In genomic region chr1:173224280-173224886, GRCh38 we compare ENCODE assay signal across 26 cellular contexts. TPM values are rescaled to one million over a fixed set of nuclear protein-coding genes. Genes with fewer than 3 reads are reported as not detected.
A peak's percentile ranks its signal among the peaks of the same experiment; 100 is the strongest.
DNase-seq lines count a peak whose midpoint lies in the region; ATAC-seq, FAIRE-seq and TF ChIP-seq lines count a peak whose summit lies in the region.
"Had no signal": no experiment of that assay in that cellular context is flagged by ENCODE, and none has a peak within 500 bp of the region (broad histone marks: within the 10 kb centered on the region; RNA-seq: fewer than 3 reads in every experiment).

No MANE protein-coding gene starts in this region.

- H3K27ac Mint-ChIP-seq in activated CD8-positive, alpha-beta T cell treated with anti-CD3 and anti-CD28 coated beads, Interleukin-2, amount 10 ng/mL, durations not matched to agents 7 days and 5 days, result peak overlapping the region; percentile 66
- H3K27ac Mint-ChIP-seq in activated CD8-positive, alpha-beta T cell treated with anti-CD3 and anti-CD28 coated beads for 36 hours, result no peak overlapping the region
- H3K27ac Mint-ChIP-seq in HFFc6 (peak overlapping the region; percentile 61), immature natural killer cell (no peak overlapping the region)
- no peak overlapping the region for H3K27ac Mint-ChIP-seq in stimulated activated naive CD8-positive, alpha-beta T cell treated with anti-CD3 and anti-CD28 coated beads, Interleukin-15, amount 100 ng/mL, for 72 hours
- H3K27ac Mint-ChIP-seq: endodermal cell had no signal

- no peaks in the 10 kb centered on the region for H3K36me3 ChIP-seq in GM12878 (ENCODE audit: control insufficient read depth in 2 of 2, insufficient read depth in 2 of 2, low read length in 1 of 2)
- H3K36me3 ChIP-seq: colonic mucosa, esophagus squamous epithelium, HAP-1, neutrophil, thoracic aorta had no signal

- DNase-seq in activated CD8-positive, alpha-beta T cell treated with anti-CD3 and anti-CD28 coated beads, Interleukin-2, amount 10 ng/mL, durations not matched to agents 7 days and 5 days, result no peak
- DNase-seq in activated CD8-positive, alpha-beta T cell treated with anti-CD3 and anti-CD28 coated beads for 36 hours, result no peak
- DNase-seq in HFFc6 (peak; percentile 6), GM12878 (ENCODE audit: low read depth, low spot score) (no peak), NCI-H510A (lab: John Stamatoyannopoulos, UW) (no peak), immature natural killer cell (no peak), T-helper 2 cell (no peak)
- no peak for DNase-seq in stimulated activated naive CD8-positive, alpha-beta T cell treated with anti-CD3 and anti-CD28 coated beads, Interleukin-15, amount 100 ng/mL, for 72 hours
- DNase-seq: activated CD4-positive, alpha-beta T cell treated with anti-CD3 and anti-CD28 coated beads for 48 hours; colonic mucosa; COR-L47; endodermal cell; esophagus squamous epithelium; kidney; NCI-H1930; NCI-H2227 treated with DMSO at 0.1 percent for 48 hours; NCI-H82; PC-3; psoas muscle; SHP77 treated with DMSO at 0.1 percent for 48 hours; stimulated activated CD4-positive, alpha-beta T cell treated with anti-CD3 and anti-CD28 coated beads, Interleukin-1b, Interleukin-23, amount 100 ng/mL, for 48 hours had no signal

- 73% methylated on average over 3 of the region's 3 CpGs for WGBS in GM12878 (ENCODE audit: insufficient coverage, insufficient replicate concordance, low lambda C conversion rate, missing lambda C conversion rate)

- peaks cover 11% of the 10 kb centered on the region for H3K36me3 Mint-ChIP-seq in activated CD8-positive, alpha-beta T cell treated with anti-CD3 and anti-CD28 coated beads, Interleukin-2, amount 10 ng/mL, durations not matched to agents 7 days and 5 days (ENCODE audit: low read depth)
- peaks cover 5% of the 10 kb centered on the region for H3K36me3 Mint-ChIP-seq in activated CD8-positive, alpha-beta T cell treated with anti-CD3 and anti-CD28 coated beads for 36 hours (ENCODE audit: low read depth)
- peaks cover 11% of the 10 kb centered on the region for H3K36me3 Mint-ChIP-seq in HFFc6 (ENCODE audit: low read depth)
- peaks cover 5 to 6% (median 6%) of the 10 kb centered on the region in 3 donors for H3K36me3 Mint-ChIP-seq in immature natural killer cell

- no peak overlapping the region for H3K9ac ChIP-seq in GM12878 (ENCODE audit: control insufficient read depth, insufficient read depth, low read length)

- intact Hi-C loops in activated CD8-positive, alpha-beta T cell treated with anti-CD3 and anti-CD28 coated beads for 36 hours (cut with micrococcal nuclease), result no loop called here
- intact Hi-C loops in GM12878 (cut with micrococcal nuclease; ENCODE audit: unreplicated experiment), result no loop called here

- H3K4me3 Mint-ChIP-seq in activated CD8-positive, alpha-beta T cell treated with anti-CD3 and anti-CD28 coated beads, Interleukin-2, amount 10 ng/mL, durations not matched to agents 7 days and 5 days, result no peak overlapping the region
- H3K4me3 Mint-ChIP-seq in activated CD8-positive, alpha-beta T cell treated with anti-CD3 and anti-CD28 coated beads for 36 hours, result no peak overlapping the region
- H3K4me3 Mint-ChIP-seq in HFFc6 (no peak overlapping the region; the same call in 1 of the 2 replicates), immature natural killer cell (no peak overlapping the region)
- H3K4me3 Mint-ChIP-seq in stimulated activated naive CD8-positive, alpha-beta T cell treated with anti-CD3 and anti-CD28 coated beads, Interleukin-15, amount 100 ng/mL, for 72 hours, result no peak overlapping the region
- H3K4me3 Mint-ChIP-seq: endodermal cell had no signal

- TF ChIP-seq EP300 in GM12878 (IDR thresholded peaks at IDR 0.05; ENCODE audit: borderline replicate concordance in 1 of 2, control insufficient read depth in 1 of 2, low read depth in 2 of 2, low read length in 2 of 2), result no peak

- in situ Hi-C loops in GM12878 (cut with MboI), result loop anchor here (5.0 kb wide), 1 partner anchor 188 kb away; no protein-coding TSS in a partner anchor

- no peak for TF ChIP-seq CTCF in activated CD8-positive, alpha-beta T cell treated with anti-CD3 and anti-CD28 coated beads for 36 hours (IDR thresholded peaks at IDR 0.05)
- TF ChIP-seq CTCF in HFFc6 (IDR thresholded peaks at IDR 0.05) (no peak), GM12878 (IDR thresholded peaks at IDR 0.05 in 2 of 3, conservative IDR thresholded peaks at IDR 0.05 in 1 of 3; ENCODE audit: control insufficient read depth in 2 of 3, extremely low read depth in 1 of 3, insufficient read depth in 1 of 3, low read depth in 3 of 3, low read length in 3 of 3) (no peak)

- peaks cover 9% of the 10 kb centered on the region for H3K9me3 Mint-ChIP-seq in activated CD8-positive, alpha-beta T cell treated with anti-CD3 and anti-CD28 coated beads, Interleukin-2, amount 10 ng/mL, durations not matched to agents 7 days and 5 days (ENCODE audit: insufficient read depth)
- peaks cover 4% of the 10 kb centered on the region for H3K9me3 Mint-ChIP-seq in activated CD8-positive, alpha-beta T cell treated with anti-CD3 and anti-CD28 coated beads for 36 hours
- peaks cover 11% of the 10 kb centered on the region for H3K9me3 Mint-ChIP-seq in HFFc6
- H3K9me3 Mint-ChIP-seq in stimulated activated naive CD8-positive, alpha-beta T cell treated with anti-CD3 and anti-CD28 coated beads, Interleukin-15, amount 100 ng/mL, for 72 hours, result peaks cover 10 to 12% of the 10 kb centered on the region in 2 donors
- peaks cover 0 to 12% (median 7%) of the 10 kb centered on the region in 6 donors for H3K9me3 Mint-ChIP-seq in immature natural killer cell

- no peak overlapping the region for H2AFZ ChIP-seq in GM12878 (ENCODE audit: control insufficient read depth, low read depth, low read length)

- POLR2A ChIA-PET in activated CD8-positive, alpha-beta T cell treated with anti-CD3 and anti-CD28 coated beads, Interleukin-2, amount 10 ng/mL, durations not matched to agents 7 days and 5 days (lab: Charles Lee), result no interaction called here
- POLR2A ChIA-PET in activated CD8-positive, alpha-beta T cell treated with anti-CD3 and anti-CD28 coated beads for 36 hours (lab: Charles Lee), result no interaction called here
- POLR2A ChIA-PET in GM12878 (lab: Charles Lee), result interaction anchor here (0.6 kb wide), 1 partner anchor 508 kb away, joined by 3 read pairs; no protein-coding TSS in a partner anchor

- H3K4me2 ChIP-seq in GM12878 (ENCODE audit: control insufficient read depth, insufficient read depth), result 0 out of 2 replicates have a peak overlapping the region, but pooled peaks have one; percentile 41

- no peaks in the 10 kb centered on the region for H3K27me3 Mint-ChIP-seq in activated CD8-positive, alpha-beta T cell treated with anti-CD3 and anti-CD28 coated beads, Interleukin-2, amount 10 ng/mL, durations not matched to agents 7 days and 5 days (ENCODE audit: low read depth)
- H3K27me3 Mint-ChIP-seq in activated CD8-positive, alpha-beta T cell treated with anti-CD3 and anti-CD28 coated beads for 36 hours, result no peaks in the 10 kb centered on the region
- H3K27me3 Mint-ChIP-seq in HFFc6 (ENCODE audit: insufficient read depth) (peaks cover 1% of the 10 kb centered on the region), immature natural killer cell (ENCODE audit: low read depth in 3 of 3) (peaks cover 0 to 2% (median 0%) of the 10 kb centered on the region in 3 donors)
- no peaks in the 10 kb centered on the region for H3K27me3 Mint-ChIP-seq in stimulated activated naive CD8-positive, alpha-beta T cell treated with anti-CD3 and anti-CD28 coated beads, Interleukin-15, amount 100 ng/mL, for 72 hours

- RAD21 ChIA-PET in GM12878 (lab: Charles Lee; ENCODE audit: unreplicated experiment), result interaction anchor here (0.6 to 3.0 kb wide), 6 partner anchors 11 to 71 kb away, joined by 3 to 13 read pairs (median 6); partner anchors contain the start of gene TNFSF4

- BruUV-seq in GM12878 (replicated peaks; lab: Mats Ljungman, UMichigan), result no TSS peak

- H4K20me1 ChIP-seq in GM12878 (ENCODE audit: control insufficient read depth, insufficient read depth), result no peaks in the 10 kb centered on the region

- peaks cover 38% of the 10 kb centered on the region for H3K4me1 ChIP-seq in GM12878 (ENCODE audit: control insufficient read depth, insufficient read depth, low read length)
- H3K4me1 ChIP-seq: colonic mucosa, esophagus squamous epithelium, HAP-1, psoas muscle had no signal

- no peak overlapping the region for H3K27ac ChIP-seq in GM12878 (ENCODE audit: control insufficient read depth, insufficient read depth)
- H3K27ac ChIP-seq: colonic mucosa, esophagus squamous epithelium, neutrophil, psoas muscle, thoracic aorta had no signal

- ATAC-seq in activated CD8-positive, alpha-beta T cell treated with anti-CD3 and anti-CD28 coated beads, Interleukin-2, amount 10 ng/mL, durations not matched to agents 7 days and 5 days, result no peak
- ATAC-seq in activated CD8-positive, alpha-beta T cell treated with anti-CD3 and anti-CD28 coated beads for 36 hours, result no peak
- peak; percentile 13 for ATAC-seq in GM12878
- peak; percentile 14 for ATAC-seq in stimulated activated naive CD8-positive, alpha-beta T cell treated with anti-CD3 and anti-CD28 coated beads, Interleukin-15, amount 100 ng/mL, for 72 hours
- ATAC-seq: PC-3, psoas muscle had no signal

- H3K9me3 ChIP-seq in GM12878 (replicated peaks; ENCODE audit: control insufficient read depth, insufficient read depth, low read length), result no peaks in the 10 kb centered on the region; the same call in 2 of the 3 replicates
- H3K9me3 ChIP-seq: colonic mucosa, HAP-1, neutrophil, psoas muscle, thoracic aorta had no signal

- no peak overlapping the region for H3K4me3 ChIP-seq in GM12878
- H3K4me3 ChIP-seq: colonic mucosa, esophagus squamous epithelium, HAP-1, lung, psoas muscle, thoracic aorta had no signal

- no peak for TF ChIP-seq POLR2A in GM12878 (IDR thresholded peaks at IDR 0.05; ENCODE audit: low read depth, low read length)

- H3K27me3 ChIP-seq in GM12878 (replicated peaks in 1 of 2; ENCODE audit: control insufficient read depth in 2 of 2, insufficient read depth in 2 of 2, low read length in 1 of 2), result no peaks in the 10 kb centered on the region
- H3K27me3 ChIP-seq: colonic mucosa, esophagus squamous epithelium, neutrophil had no signal

- SMC1A ChIA-PET in GM12878 (lab: Charles Lee; ENCODE audit: uncharacterized antibody, unreplicated experiment), result interaction anchor here (0.5 to 12.5 kb wide), 10 partner anchors 11 to 193 kb away, joined by 3 to 189 read pairs (median 3); partner anchors contain the start of gene TNFSF4

- CTCF ChIA-PET in activated CD8-positive, alpha-beta T cell treated with anti-CD3 and anti-CD28 coated beads, Interleukin-2, amount 10 ng/mL, durations not matched to agents 7 days and 5 days (lab: Charles Lee), result interaction anchor here (1.1 to 2.6 kb wide), 2 partner anchors 18 to 479 kb away, joined by 4 to 7 read pairs; partner anchors contain the start of gene TNFSF4
- CTCF ChIA-PET in activated CD8-positive, alpha-beta T cell treated with anti-CD3 and anti-CD28 coated beads for 36 hours (lab: Charles Lee), result interaction anchor here (1.0 kb wide), 1 partner anchor 196 kb away, joined by 3 read pairs; no protein-coding TSS in a partner anchor
- CTCF ChIA-PET in GM12878 (lab: Yijun Ruan, JAX), result interaction anchor here (0.9 to 7.8 kb wide), 3 partner anchors 20 to 398 kb away, joined by 3 to 71 read pairs (median 12); partner anchors contain the start of gene TNFSF4

- FAIRE-seq in GM12878 (lab: Jason Lieb, UNC), result no peak
- FAIRE-seq: HTR-8/SVneo, kidney had no signal

- H3K4me1 Mint-ChIP-seq in activated CD8-positive, alpha-beta T cell treated with anti-CD3 and anti-CD28 coated beads, Interleukin-2, amount 10 ng/mL, durations not matched to agents 7 days and 5 days (ENCODE audit: low read depth), result peaks cover 37% of the 10 kb centered on the region
- peaks cover 25% of the 10 kb centered on the region for H3K4me1 Mint-ChIP-seq in activated CD8-positive, alpha-beta T cell treated with anti-CD3 and anti-CD28 coated beads for 36 hours (ENCODE audit: low read depth)
- H3K4me1 Mint-ChIP-seq in HFFc6 (ENCODE audit: low read depth), result peaks cover 47% of the 10 kb centered on the region
- peaks cover 29% of the 10 kb centered on the region for H3K4me1 Mint-ChIP-seq in stimulated activated naive CD8-positive, alpha-beta T cell treated with anti-CD3 and anti-CD28 coated beads, Interleukin-15, amount 100 ng/mL, for 72 hours
- H3K4me1 Mint-ChIP-seq in immature natural killer cell, result peaks cover 10 to 13% of the 10 kb centered on the region in 2 donors

- no peaks in the 10 kb centered on the region for H3K79me2 ChIP-seq in GM12878 (ENCODE audit: control insufficient read depth, insufficient read depth, low read length)

- no peak for TF ChIP-seq RAD21 in GM12878 (IDR thresholded peaks at IDR 0.05; ENCODE audit: insufficient read depth, low read depth, low read length)

RNA-seq across cellular contexts. Expression of gene TNFSF4, which starts 17.3 kb away (rescaled TPM):
- 1 to 10 TPM; 5.0 to 5.1 TPM for total RNA-seq in activated CD8-positive, alpha-beta T cell treated with anti-CD3 and anti-CD28 coated beads, Interleukin-2, amount 10 ng/mL, durations not matched to agents 7 days and 5 days
- total RNA-seq in activated CD8-positive, alpha-beta T cell treated with anti-CD3 and anti-CD28 coated beads for 36 hours, result 1 to 10 TPM; 1.5 to 1.6 TPM
- 1 to 10 TPM in 2 of 6 experiments, under 1 TPM in 4; 0.68 to 2.0 (median 0.74) TPM for total RNA-seq in HFFc6 (2021; fragmentation: NEBNext Ultra II Directional; extraction: Animal tissue kit (Norgen Biotek cat#: 25700))
- 62.6 and 67.6 TPM in 2 replicates for total RNA-seq in GM12878 (2013; cell fraction: nucleolus; rRNA removed)
- 12.0 and 15.7 TPM in 2 replicates for total RNA-seq in GM12878 (2014; rRNA removed)
- 15.7 and 16.7 TPM in 2 replicates for total RNA-seq in GM12878 (2014; rRNA removed; fragmentation: Illumina TruSeq; extraction: Trizol)
- total RNA-seq in GM12878 (2021), result 10.4 TPM in 2 replicates
- polyA plus RNA-seq in GM12878 (2011; ENCODE audit: low read depth), result 4.9 TPM
- polyA plus RNA-seq in GM12878 (2011; rRNA removed), result 31.0 and 39.1 TPM in 2 replicates
- polyA plus RNA-seq in GM12878 (2011; cell fraction: cytosol; rRNA removed), result 16.0 and 16.2 TPM in 2 replicates
- 12.1 and 14.7 TPM in 2 replicates for polyA plus RNA-seq in GM12878 (2011; cell fraction: nucleus; rRNA removed)
- 4.6 and 6.8 TPM in 2 replicates for polyA plus RNA-seq in GM12878 (2012)
- 13.8 and 17.8 TPM in 2 replicates for polyA plus RNA-seq in GM12878 (2014; fragmentation: Illumina TruSeq; extraction: Trizol)
- 1 to 10 TPM; 8.1 to 9.5 TPM for polyA plus RNA-seq in GM12878 (2014; fragmentation: Nextera tagmentation; extraction: Ambion mirVana)
- 9.1 and 11.5 TPM in 2 replicates for polyA plus RNA-seq in GM12878 (2014; rRNA removed)
- 10 to 100 TPM; 13.8 to 15.2 TPM for polyA plus RNA-seq in GM12878 (2016; fragmentation: Nextera tagmentation; extraction: Ambion mirVana)
- polyA minus RNA-seq in GM12878 (2011; rRNA and poly(A)+ RNA removed), result 26.4 and 40.3 TPM in 2 replicates
- 7.5 and 8.4 TPM in 2 replicates for polyA minus RNA-seq in GM12878 (2011; cell fraction: cytosol; rRNA and poly(A)+ RNA removed)
- 20.6 and 28.5 TPM in 2 replicates for polyA minus RNA-seq in GM12878 (2011; cell fraction: nucleus; rRNA and poly(A)+ RNA removed)
- 1 to 10 TPM; 1.5 to 1.7 (median 1.6) TPM for polyA plus RNA-seq in immature natural killer cell

Comparison
In these comparisons a context has a peak if more than half of its experiments do, and no peak if none do; other contexts are left out.
1. H3K27ac Mint-ChIP-seq: peak in activated CD8-positive, alpha-beta T cell treated with anti-CD3 and anti-CD28 coated beads, Interleukin-2, amount 10 ng/mL, durations not matched to agents 7 days and 5 days (single experiment) and HFFc6 (single experiment); none in activated CD8-positive, alpha-beta T cell treated with anti-CD3 and anti-CD28 coated beads for 36 hours (single experiment), stimulated activated naive CD8-positive, alpha-beta T cell treated with anti-CD3 and anti-CD28 coated beads, Interleukin-15, amount 100 ng/mL, for 72 hours (0 of 2) and immature natural killer cell (0 of 6).
2. ATAC-seq: peak in GM12878 (single experiment) and stimulated activated naive CD8-positive, alpha-beta T cell treated with anti-CD3 and anti-CD28 coated beads, Interleukin-15, amount 100 ng/mL, for 72 hours (single experiment); none in activated CD8-positive, alpha-beta T cell treated with anti-CD3 and anti-CD28 coated beads, Interleukin-2, amount 10 ng/mL, durations not matched to agents 7 days and 5 days (single experiment) and activated CD8-positive, alpha-beta T cell treated with anti-CD3 and anti-CD28 coated beads for 36 hours (single experiment).